Comparison of ENCODE assay signal across 9 cellular contexts in the genomic region with DNA sequence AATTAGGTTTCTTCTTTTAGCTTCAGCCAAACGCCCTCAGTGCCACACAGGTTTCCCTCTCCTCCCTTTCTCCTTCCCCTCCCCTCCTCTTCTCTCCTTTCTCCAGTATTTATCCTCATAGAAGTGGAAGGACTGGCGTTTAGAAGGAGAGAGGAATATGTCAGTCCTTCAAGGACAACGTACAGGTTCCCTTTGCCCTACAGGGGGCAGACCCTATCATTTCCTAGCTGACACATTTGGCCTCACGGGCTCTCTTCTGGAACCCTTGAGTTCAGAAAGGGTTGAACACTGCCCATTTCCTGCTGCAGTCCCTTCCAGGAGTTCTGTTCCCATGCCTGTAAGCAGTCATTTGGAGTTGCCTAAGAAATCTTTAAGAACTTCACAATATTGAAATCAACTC. TPM values are rescaled to one million over a fixed set of nuclear protein-coding genes. Genes with fewer than 3 reads are reported as not detected.
DNase-seq lines count a peak whose midpoint lies in the region; TF ChIP-seq lines count a peak whose summit lies in the region.
"Had no signal": no experiment of that assay in that cellular context is flagged by ENCODE, and none has a peak within 500 bp of the region (broad histone marks: within the 10 kb centered on the region; RNA-seq: fewer than 3 reads in every experiment).

No MANE protein-coding gene starts in this region.

- peaks cover 18% of the 10 kb centered on the region for H3K4me1 Mint-ChIP-seq in osteocyte (ENCODE audit: unreplicated experiment)

- H3K4me3 Mint-ChIP-seq in osteocyte (ENCODE audit: unreplicated experiment), result no peak overlapping the region
- H3K4me3 Mint-ChIP-seq: activated CD4-positive, alpha-beta T cell treated with anti-CD3 and anti-CD28 coated beads, Interleukin-2, amount 10 ng/mL, durations not matched to agents 7 days and 5 days had no signal

- DNase-seq in Daoy (ENCODE audit: low read depth) (peak; percentile 29), HT1080 (ENCODE audit: low read depth) (peak; percentile 42), SK-N-DZ (ENCODE audit: low spot score) (peak; percentile 46), left kidney (ENCODE audit: low read depth, low spot score) (peak; percentile 37), substantia nigra (lab: John Stamatoyannopoulos, UW) (no peak), osteocyte (ENCODE audit: extremely low spot score, unreplicated experiment) (no peak)
- no peak for DNase-seq in stimulated activated CD4-positive, alpha-beta T cell treated with anti-CD3 and anti-CD28 coated beads, Interleukin-4, amount 100 ng/mL, for 4 hours
- DNase-seq: activated CD4-positive, alpha-beta T cell treated with anti-CD3 and anti-CD28 coated beads, Interleukin-2, amount 10 ng/mL, durations not matched to agents 7 days and 5 days; dorsolateral prefrontal cortex had no signal

- no peak overlapping the region for H3K27ac Mint-ChIP-seq in osteocyte (ENCODE audit: unreplicated experiment)
- H3K27ac Mint-ChIP-seq: activated CD4-positive, alpha-beta T cell treated with anti-CD3 and anti-CD28 coated beads, Interleukin-2, amount 10 ng/mL, durations not matched to agents 7 days and 5 days had no signal

- no peak overlapping the region for H3K27ac ChIP-seq in substantia nigra (ENCODE audit: low read depth, low read length, poor library complexity, severe bottlenecking)
- H3K27ac ChIP-seq: dorsolateral prefrontal cortex had no signal

- H3K9me3 Mint-ChIP-seq in osteocyte (ENCODE audit: unreplicated experiment), result no peaks in the 10 kb centered on the region
- H3K9me3 Mint-ChIP-seq: activated CD4-positive, alpha-beta T cell treated with anti-CD3 and anti-CD28 coated beads, Interleukin-2, amount 10 ng/mL, durations not matched to agents 7 days and 5 days had no signal

- H3K27me3 Mint-ChIP-seq in osteocyte (ENCODE audit: unreplicated experiment), result peaks cover 46% of the 10 kb centered on the region

- no peak for TF ChIP-seq CTCF in osteocyte (IDR thresholded peaks at IDR 0.05)

- peaks cover 1% of the 10 kb centered on the region for H3K36me3 Mint-ChIP-seq in osteocyte (ENCODE audit: unreplicated experiment)

RNA-seq across cellular contexts. Expression of gene CDCA7, which starts 46.1 kb away (rescaled TPM):
- total RNA-seq in Daoy (2014; rRNA removed; shearing (Covaris generic)), result 18.0 and 24.8 TPM in 2 replicates
- total RNA-seq in HT1080 (2014; rRNA removed; shearing (Covaris generic)), result 24.6 and 25.4 TPM in 2 replicates
- polyA plus RNA-seq in HT1080 (2015; cell fraction: cytosol; rRNA removed), result 42.7 and 45.5 TPM in 2 replicates
- polyA plus RNA-seq in HT1080 (2015; cell fraction: nucleus; rRNA removed), result 63.9 and 64.2 TPM in 2 replicates
- polyA plus RNA-seq in SK-N-DZ (2014; cell fraction: cytosol; rRNA removed), result 80.4 and 81.2 TPM in 2 replicates
- 167 and 207 TPM in 2 replicates for polyA plus RNA-seq in SK-N-DZ (2014; cell fraction: nucleus; rRNA removed)
- 5.1 and 7.1 TPM in 2 replicates for total RNA-seq in osteocyte

Comparison
In these comparisons a context has a peak if more than half of its experiments do, and no peak if none do; other contexts are left out.
1. DNase-seq: peak in Daoy (single experiment), HT1080 (single experiment), SK-N-DZ (single experiment) and left kidney (single experiment); none in stimulated activated CD4-positive, alpha-beta T cell treated with anti-CD3 and anti-CD28 coated beads, Interleukin-4, amount 100 ng/mL, for 4 hours (0 of 2), substantia nigra (0 of 49) and osteocyte (single experiment).